Comparison of ENCODE assay signal across 1 cellular context in the genomic region with DNA sequence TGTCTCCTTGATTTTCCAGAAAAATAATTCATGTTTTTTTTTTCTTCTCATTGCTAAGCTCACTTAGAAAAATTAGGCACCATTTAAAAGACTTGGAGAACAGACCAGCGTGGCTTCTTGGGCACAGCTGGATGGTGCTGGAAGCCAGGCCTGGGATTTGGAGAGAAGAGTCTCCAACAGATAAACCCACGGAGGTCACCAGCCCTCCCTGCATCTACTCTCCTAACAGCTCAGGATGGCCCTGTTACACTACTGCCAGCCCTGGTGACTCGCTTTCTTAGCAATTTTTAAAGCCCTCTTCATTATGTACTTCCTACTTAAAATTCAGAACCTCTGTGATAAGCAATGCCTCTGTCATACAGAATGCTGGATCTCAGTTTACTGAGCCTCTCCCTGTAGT.
TF ChIP-seq lines count a peak whose summit lies in the region.

No MANE protein-coding gene starts in this region.

TF ChIP-seq in GM23338, 12 proteins besides CTCF, POLR2A, EP300 and RAD21 (continued from another document):
- TF ChIP-seq, protein P1, sequence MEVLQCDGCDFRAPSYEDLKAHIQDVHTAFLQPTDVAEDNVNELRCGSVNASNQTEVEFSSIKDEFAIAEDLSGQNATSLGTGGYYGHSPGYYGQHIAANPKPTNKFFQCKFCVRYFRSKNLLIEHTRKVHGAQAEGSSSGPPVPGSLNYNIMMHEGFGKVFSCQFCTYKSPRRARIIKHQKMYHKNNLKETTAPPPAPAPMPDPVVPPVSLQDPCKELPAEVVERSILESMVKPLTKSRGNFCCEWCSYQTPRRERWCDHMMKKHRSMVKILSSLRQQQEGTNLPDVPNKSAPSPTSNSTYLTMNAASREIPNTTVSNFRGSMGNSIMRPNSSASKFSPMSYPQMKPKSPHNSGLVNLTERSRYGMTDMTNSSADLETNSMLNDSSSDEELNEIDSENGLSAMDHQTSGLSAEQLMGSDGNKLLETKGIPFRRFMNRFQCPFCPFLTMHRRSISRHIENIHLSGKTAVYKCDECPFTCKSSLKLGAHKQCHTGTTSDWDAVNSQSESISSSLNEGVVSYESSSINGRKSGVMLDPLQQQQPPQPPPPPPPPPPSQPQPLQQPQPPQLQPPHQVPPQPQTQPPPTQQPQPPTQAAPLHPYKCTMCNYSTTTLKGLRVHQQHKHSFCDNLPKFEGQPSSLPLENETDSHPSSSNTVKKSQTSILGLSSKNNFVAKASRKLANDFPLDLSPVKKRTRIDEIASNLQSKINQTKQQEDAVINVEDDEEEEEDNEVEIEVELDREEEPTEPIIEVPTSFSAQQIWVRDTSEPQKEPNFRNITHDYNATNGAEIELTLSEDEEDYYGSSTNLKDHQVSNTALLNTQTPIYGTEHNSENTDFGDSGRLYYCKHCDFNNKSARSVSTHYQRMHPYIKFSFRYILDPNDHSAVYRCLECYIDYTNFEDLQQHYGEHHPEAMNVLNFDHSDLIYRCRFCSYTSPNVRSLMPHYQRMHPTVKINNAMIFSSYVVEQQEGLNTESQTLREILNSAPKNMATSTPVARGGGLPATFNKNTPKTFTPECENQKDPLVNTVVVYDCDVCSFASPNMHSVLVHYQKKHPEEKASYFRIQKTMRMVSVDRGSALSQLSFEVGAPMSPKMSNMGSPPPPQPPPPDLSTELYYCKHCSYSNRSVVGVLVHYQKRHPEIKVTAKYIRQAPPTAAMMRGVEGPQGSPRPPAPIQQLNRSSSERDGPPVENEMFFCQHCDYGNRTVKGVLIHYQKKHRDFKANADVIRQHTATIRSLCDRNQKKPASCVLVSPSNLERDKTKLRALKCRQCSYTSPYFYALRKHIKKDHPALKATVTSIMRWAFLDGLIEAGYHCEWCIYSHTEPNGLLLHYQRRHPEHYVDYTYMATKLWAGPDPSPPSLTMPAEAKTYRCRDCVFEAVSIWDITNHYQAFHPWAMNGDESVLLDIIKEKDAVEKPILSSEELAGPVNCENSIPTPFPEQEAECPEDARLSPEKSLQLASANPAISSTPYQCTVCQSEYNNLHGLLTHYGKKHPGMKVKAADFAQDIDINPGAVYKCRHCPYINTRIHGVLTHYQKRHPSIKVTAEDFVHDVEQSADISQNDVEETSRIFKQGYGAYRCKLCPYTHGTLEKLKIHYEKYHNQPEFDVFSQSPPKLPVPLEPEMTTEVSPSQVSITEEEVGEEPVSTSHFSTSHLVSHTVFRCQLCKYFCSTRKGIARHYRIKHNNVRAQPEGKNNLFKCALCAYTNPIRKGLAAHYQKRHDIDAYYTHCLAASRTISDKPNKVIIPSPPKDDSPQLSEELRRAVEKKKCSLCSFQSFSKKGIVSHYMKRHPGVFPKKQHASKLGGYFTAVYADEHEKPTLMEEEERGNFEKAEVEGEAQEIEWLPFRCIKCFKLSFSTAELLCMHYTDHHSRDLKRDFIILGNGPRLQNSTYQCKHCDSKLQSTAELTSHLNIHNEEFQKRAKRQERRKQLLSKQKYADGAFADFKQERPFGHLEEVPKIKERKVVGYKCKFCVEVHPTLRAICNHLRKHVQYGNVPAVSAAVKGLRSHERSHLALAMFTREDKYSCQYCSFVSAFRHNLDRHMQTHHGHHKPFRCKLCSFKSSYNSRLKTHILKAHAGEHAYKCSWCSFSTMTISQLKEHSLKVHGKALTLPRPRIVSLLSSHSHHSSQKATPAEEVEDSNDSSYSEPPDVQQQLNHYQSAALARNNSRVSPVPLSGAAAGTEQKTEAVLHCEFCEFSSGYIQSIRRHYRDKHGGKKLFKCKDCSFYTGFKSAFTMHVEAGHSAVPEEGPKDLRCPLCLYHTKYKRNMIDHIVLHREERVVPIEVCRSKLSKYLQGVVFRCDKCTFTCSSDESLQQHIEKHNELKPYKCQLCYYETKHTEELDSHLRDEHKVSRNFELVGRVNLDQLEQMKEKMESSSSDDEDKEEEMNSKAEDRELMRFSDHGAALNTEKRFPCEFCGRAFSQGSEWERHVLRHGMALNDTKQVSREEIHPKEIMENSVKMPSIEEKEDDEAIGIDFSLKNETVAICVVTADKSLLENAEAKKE (CRISPR knock-in tag; IDR thresholded peaks at IDR 0.05), result no peak
- TF ChIP-seq, protein P2, sequence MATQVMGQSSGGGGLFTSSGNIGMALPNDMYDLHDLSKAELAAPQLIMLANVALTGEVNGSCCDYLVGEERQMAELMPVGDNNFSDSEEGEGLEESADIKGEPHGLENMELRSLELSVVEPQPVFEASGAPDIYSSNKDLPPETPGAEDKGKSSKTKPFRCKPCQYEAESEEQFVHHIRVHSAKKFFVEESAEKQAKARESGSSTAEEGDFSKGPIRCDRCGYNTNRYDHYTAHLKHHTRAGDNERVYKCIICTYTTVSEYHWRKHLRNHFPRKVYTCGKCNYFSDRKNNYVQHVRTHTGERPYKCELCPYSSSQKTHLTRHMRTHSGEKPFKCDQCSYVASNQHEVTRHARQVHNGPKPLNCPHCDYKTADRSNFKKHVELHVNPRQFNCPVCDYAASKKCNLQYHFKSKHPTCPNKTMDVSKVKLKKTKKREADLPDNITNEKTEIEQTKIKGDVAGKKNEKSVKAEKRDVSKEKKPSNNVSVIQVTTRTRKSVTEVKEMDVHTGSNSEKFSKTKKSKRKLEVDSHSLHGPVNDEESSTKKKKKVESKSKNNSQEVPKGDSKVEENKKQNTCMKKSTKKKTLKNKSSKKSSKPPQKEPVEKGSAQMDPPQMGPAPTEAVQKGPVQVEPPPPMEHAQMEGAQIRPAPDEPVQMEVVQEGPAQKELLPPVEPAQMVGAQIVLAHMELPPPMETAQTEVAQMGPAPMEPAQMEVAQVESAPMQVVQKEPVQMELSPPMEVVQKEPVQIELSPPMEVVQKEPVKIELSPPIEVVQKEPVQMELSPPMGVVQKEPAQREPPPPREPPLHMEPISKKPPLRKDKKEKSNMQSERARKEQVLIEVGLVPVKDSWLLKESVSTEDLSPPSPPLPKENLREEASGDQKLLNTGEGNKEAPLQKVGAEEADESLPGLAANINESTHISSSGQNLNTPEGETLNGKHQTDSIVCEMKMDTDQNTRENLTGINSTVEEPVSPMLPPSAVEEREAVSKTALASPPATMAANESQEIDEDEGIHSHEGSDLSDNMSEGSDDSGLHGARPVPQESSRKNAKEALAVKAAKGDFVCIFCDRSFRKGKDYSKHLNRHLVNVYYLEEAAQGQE (IDR thresholded peaks at IDR 0.05; ENCODE audit: unreplicated experiment), result no peak
- no peak for TF ChIP-seq NANOG (IDR thresholded peaks at IDR 0.05; ENCODE audit: borderline replicate concordance)
- no peak for TF ChIP-seq STAT1 (IDR thresholded peaks at IDR 0.05; ENCODE audit: unreplicated experiment)
- TF ChIP-seq, protein P3, sequence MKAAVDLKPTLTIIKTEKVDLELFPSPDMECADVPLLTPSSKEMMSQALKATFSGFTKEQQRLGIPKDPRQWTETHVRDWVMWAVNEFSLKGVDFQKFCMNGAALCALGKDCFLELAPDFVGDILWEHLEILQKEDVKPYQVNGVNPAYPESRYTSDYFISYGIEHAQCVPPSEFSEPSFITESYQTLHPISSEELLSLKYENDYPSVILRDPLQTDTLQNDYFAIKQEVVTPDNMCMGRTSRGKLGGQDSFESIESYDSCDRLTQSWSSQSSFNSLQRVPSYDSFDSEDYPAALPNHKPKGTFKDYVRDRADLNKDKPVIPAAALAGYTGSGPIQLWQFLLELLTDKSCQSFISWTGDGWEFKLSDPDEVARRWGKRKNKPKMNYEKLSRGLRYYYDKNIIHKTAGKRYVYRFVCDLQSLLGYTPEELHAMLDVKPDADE (IDR thresholded peaks at IDR 0.05), result no peak
- TF ChIP-seq EZH2 (IDR thresholded peaks at IDR 0.05; ENCODE audit: low read depth, unreplicated experiment), result no peak
- no peak for TF ChIP-seq JUNB (IDR thresholded peaks at IDR 0.05; ENCODE audit: unreplicated experiment)
- no peak for TF ChIP-seq ZNF331 (CRISPR knock-in tag; IDR thresholded peaks at IDR 0.05; ENCODE audit: low read depth)
